Comparison of ENCODE assay signal across 13 cellular contexts in genomic region chr14:95620659-95621059, GRCh38.
A peak's percentile ranks its signal among the peaks of the same experiment; 100 is the strongest.
DNase-seq lines count a peak whose midpoint lies in the region; ATAC-seq, FAIRE-seq and TF ChIP-seq lines count a peak whose summit lies in the region.
"Had no signal": no experiment of that assay in that cellular context is flagged by ENCODE, and none has a peak within 500 bp of the region (broad histone marks: within the 10 kb centered on the region; RNA-seq: fewer than 3 reads in every experiment).

No MANE protein-coding gene starts in this region.

- peaks cover 33% of the 10 kb centered on the region for H3K79me2 ChIP-seq in OCI-LY1 (ENCODE audit: insufficient read depth, low read length)

- no peaks in the 10 kb centered on the region for H3K9me2 ChIP-seq in OCI-LY1 (ENCODE audit: low read depth, low read length)
- H3K9me2 ChIP-seq: SK-N-SH had no signal

- H3F3A ChIP-seq in OCI-LY1 (ENCODE audit: insufficient read depth, low read length), result no peaks in the 10 kb centered on the region

- H3K4me3 ChIP-seq in OCI-LY1 (ENCODE audit: low read depth, low read length, poor library complexity, severe bottlenecking) (peak overlapping the region; percentile 88), colonic mucosa (no peak overlapping the region)

- FAIRE-seq in H54 (lab: Jason Lieb, UNC), result no peak

- no peak for ATAC-seq in central memory CD8-positive, alpha-beta T cell (replicated peaks; ENCODE audit: extremely low read depth, poor library complexity, severe bottlenecking)
- ATAC-seq in GM21360 (IDR thresholded peaks at IDR 0.05; ENCODE audit: unreplicated experiment), result no peak
- ATAC-seq: stimulated activated naive CD8-positive, alpha-beta T cell treated with anti-CD3 and anti-CD28 coated beads, Interleukin-15, amount 100 ng/mL, for 72 hours had no signal

- no peak overlapping the region for H2AFZ ChIP-seq in OCI-LY1 (ENCODE audit: low read length)

- H3K9me3 Mint-ChIP-seq in central memory CD8-positive, alpha-beta T cell, result peaks cover 9% of the 10 kb centered on the region

- H3K27me3 ChIP-seq in OCI-LY1 (ENCODE audit: insufficient read depth, low read length) (no peaks in the 10 kb centered on the region), colonic mucosa (no peaks in the 10 kb centered on the region)

- H3K9me3 ChIP-seq in OCI-LY1 (ENCODE audit: low read length) (no peaks in the 10 kb centered on the region), colonic mucosa (no peaks in the 10 kb centered on the region)
- H3K9me3 ChIP-seq: SK-N-SH had no signal

- DNase-seq in DMS153 treated with DMSO at 0.1 percent for 48 hours (lab: John Stamatoyannopoulos, UW; ENCODE audit: unreplicated experiment) (peak; percentile 75), H54 (ENCODE audit: insufficient read length, low spot score) (peak; percentile 31), SW 1271 (lab: John Stamatoyannopoulos, UW) (no peak), colonic mucosa (no peak)
- DNase-seq in central memory CD8-positive, alpha-beta T cell (ENCODE audit: low spot score in 2 of 2), result no peak
- DNase-seq: GDM1; HFFc6; NCI-H1417 treated with DMSO at 0.1 percent for 48 hours; SK-N-SH; stimulated activated CD4-positive, alpha-beta T cell treated with anti-CD3 and anti-CD28 coated beads, Interleukin-15, amount 100 ng/mL, for 24 hours; stimulated activated naive CD8-positive, alpha-beta T cell treated with anti-CD3 and anti-CD28 coated beads, Interleukin-15, amount 100 ng/mL, for 72 hours had no signal

- H3K36me3 ChIP-seq in OCI-LY1 (ENCODE audit: insufficient read depth, low read length) (peaks cover 32% of the 10 kb centered on the region), colonic mucosa (no peaks in the 10 kb centered on the region)

- H3K27ac ChIP-seq in OCI-LY1 (ENCODE audit: low read depth, low read length, poor library complexity, severe bottlenecking), result peak overlapping the region; percentile 63
- no peak overlapping the region for H3K27ac ChIP-seq in colonic mucosa

- peaks cover 42% of the 10 kb centered on the region for H3K27me3 Mint-ChIP-seq in central memory CD8-positive, alpha-beta T cell

- no peak overlapping the region for H3K27ac Mint-ChIP-seq in central memory CD8-positive, alpha-beta T cell (ENCODE audit: low read depth)
- H3K27ac Mint-ChIP-seq: HFFc6 had no signal

- no peaks in the 10 kb centered on the region for H3K4me1 Mint-ChIP-seq in central memory CD8-positive, alpha-beta T cell
- H3K4me1 Mint-ChIP-seq: stimulated activated naive CD8-positive, alpha-beta T cell treated with anti-CD3 and anti-CD28 coated beads, Interleukin-15, amount 100 ng/mL, for 72 hours had no signal

- H3K9ac ChIP-seq in OCI-LY1 (ENCODE audit: low read length) (peak overlapping the region; percentile 89), colonic mucosa (ENCODE audit: low read depth in 2 of 2, low read length in 2 of 2) (no peak overlapping the region)
- H3K9ac ChIP-seq: SK-N-SH had no signal

- no peak for TF ChIP-seq POLR2A in H54 (IDR thresholded peaks at IDR 0.05; ENCODE audit: low read depth, low read length)

- intact Hi-C loops in colonic mucosa (cut with DNase I), result no loop called here

- H3K4me1 ChIP-seq in OCI-LY1 (ENCODE audit: insufficient read depth, low read length, severe bottlenecking), result peaks cover 27% of the 10 kb centered on the region
- no peaks in the 10 kb centered on the region for H3K4me1 ChIP-seq in colonic mucosa

- no peaks in the 10 kb centered on the region for H3K36me3 Mint-ChIP-seq in central memory CD8-positive, alpha-beta T cell (ENCODE audit: insufficient read depth)

- peak overlapping the region; percentile 49 for H3K4me3 Mint-ChIP-seq in central memory CD8-positive, alpha-beta T cell
- H3K4me3 Mint-ChIP-seq: HFFc6 had no signal

- TF ChIP-seq CTCF in OCI-LY1 (IDR thresholded peaks at IDR 0.05; ENCODE audit: low read length) (no peak), colonic mucosa (IDR thresholded peaks at IDR 0.05) (no peak)

- H3K4me2 ChIP-seq in OCI-LY1 (ENCODE audit: low read length), result peak overlapping the region; percentile 97
- H3K4me2 ChIP-seq: SK-N-SH had no signal

- H4K20me1 ChIP-seq in OCI-LY1 (ENCODE audit: insufficient read depth, low read length), result no peaks in the 10 kb centered on the region

Comparison
In these comparisons a context has a peak if more than half of its experiments do, and no peak if none do; other contexts are left out.
1. DNase-seq: peak in DMS153 treated with DMSO at 0.1 percent for 48 hours (single experiment) and H54 (single experiment); none in central memory CD8-positive, alpha-beta T cell (0 of 2), SW 1271 (0 of 2) and colonic mucosa (single experiment).